ENCODE assay signal across 1 cellular context in genomic region chr19:12782424-12783225, GRCh38.
A peak's percentile ranks its signal among the peaks of the same experiment; 100 is the strongest.
TF ChIP-seq lines count a peak whose summit lies in the region.

No MANE protein-coding gene starts in this region.

TF ChIP-seq in HEK293, 187 proteins besides CTCF, POLR2A, EP300 and RAD21 (continued from another document):
- peak; percentile 45 for TF ChIP-seq HIC1 (tag by site-specific recombination; IDR thresholded peaks at IDR 0.05)
- TF ChIP-seq SCRT2 (tag by site-specific recombination; IDR thresholded peaks at IDR 0.05) = 0 out of 2 replicates have a peak, but pooled peaks have one; percentile 30
- peak; percentile 77 for TF ChIP-seq ZBTB10 (tag by site-specific recombination; IDR thresholded peaks at IDR 0.05)
- TF ChIP-seq ZNF518A (tag by site-specific recombination; conservative IDR thresholded peaks at IDR 0.05; ENCODE audit: low read depth) = peak; percentile 34; the same call in 1 of the 2 replicates
- TF ChIP-seq ZXDB (tag by site-specific recombination; IDR thresholded peaks at IDR 0.05) = peak; percentile 57; the same call in 1 of the 2 replicates
- TF ChIP-seq ZNF48 (tag by site-specific recombination; IDR thresholded peaks at IDR 0.05) = no peak
- no peak for TF ChIP-seq ZNF239 (tag by site-specific recombination; IDR thresholded peaks at IDR 0.05)
- peak; percentile 98 for TF ChIP-seq PATZ1 (tag by site-specific recombination; IDR thresholded peaks at IDR 0.05)
- TF ChIP-seq, protein P1, sequence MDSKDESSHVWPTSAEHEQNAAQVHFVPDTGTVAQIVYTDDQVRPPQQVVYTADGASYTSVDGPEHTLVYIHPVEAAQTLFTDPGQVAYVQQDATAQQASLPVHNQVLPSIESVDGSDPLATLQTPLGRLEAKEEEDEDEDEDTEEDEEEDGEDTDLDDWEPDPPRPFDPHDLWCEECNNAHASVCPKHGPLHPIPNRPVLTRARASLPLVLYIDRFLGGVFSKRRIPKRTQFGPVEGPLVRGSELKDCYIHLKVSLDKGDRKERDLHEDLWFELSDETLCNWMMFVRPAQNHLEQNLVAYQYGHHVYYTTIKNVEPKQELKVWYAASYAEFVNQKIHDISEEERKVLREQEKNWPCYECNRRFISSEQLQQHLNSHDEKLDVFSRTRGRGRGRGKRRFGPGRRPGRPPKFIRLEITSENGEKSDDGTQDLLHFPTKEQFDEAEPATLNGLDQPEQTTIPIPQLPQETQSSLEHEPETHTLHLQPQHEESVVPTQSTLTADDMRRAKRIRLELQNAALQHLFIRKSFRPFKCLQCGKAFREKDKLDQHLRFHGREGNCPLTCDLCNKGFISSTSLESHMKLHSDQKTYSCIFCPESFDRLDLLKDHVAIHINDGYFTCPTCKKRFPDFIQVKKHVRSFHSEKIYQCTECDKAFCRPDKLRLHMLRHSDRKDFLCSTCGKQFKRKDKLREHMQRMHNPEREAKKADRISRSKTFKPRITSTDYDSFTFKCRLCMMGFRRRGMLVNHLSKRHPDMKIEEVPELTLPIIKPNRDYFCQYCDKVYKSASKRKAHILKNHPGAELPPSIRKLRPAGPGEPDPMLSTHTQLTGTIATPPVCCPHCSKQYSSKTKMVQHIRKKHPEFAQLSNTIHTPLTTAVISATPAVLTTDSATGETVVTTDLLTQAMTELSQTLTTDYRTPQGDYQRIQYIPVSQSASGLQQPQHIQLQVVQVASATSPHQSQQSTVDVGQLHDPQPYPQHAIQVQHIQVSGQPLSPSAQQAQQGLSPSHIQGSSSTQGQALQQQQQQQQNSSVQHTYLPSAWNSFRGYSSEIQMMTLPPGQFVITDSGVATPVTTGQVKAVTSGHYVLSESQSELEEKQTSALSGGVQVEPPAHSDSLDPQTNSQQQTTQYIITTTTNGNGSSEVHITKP (tag by site-specific recombination; IDR thresholded peaks at IDR 0.05) = peak; percentile 50; the same call in 1 of the 2 replicates
- TF ChIP-seq ZIC2 (tag by site-specific recombination; IDR thresholded peaks at IDR 0.05) = peak; percentile 90
- TF ChIP-seq ZNF701 (tag by site-specific recombination; IDR thresholded peaks at IDR 0.05) = no peak
